In genomic region chr1:40204855-40205254, GRCh38 we compare ENCODE assay signal across 1 cellular context.
TF ChIP-seq lines count a peak whose summit lies in the region.

No MANE protein-coding gene starts in this region.

TF ChIP-seq in K562, 482 proteins besides CTCF, POLR2A, EP300 and RAD21 (continued from another document):
- TF ChIP-seq ATF3 (IDR thresholded peaks at IDR 0.05) (peak; percentile 70; the same call in 1 of the 2 replicates), ATF3 (CRISPR knock-in tag; conservative IDR thresholded peaks at IDR 0.05) (no peak)
TF ChIP-seq in K562: peak in this region for 1.
